Comparison of ENCODE assay signal across 2 cellular contexts in genomic region chr4:182829196-182829595, GRCh38.
TF ChIP-seq lines count a peak whose summit lies in the region.

No MANE protein-coding gene starts in this region.

TF ChIP-seq in H1, 55 proteins besides CTCF, POLR2A, EP300 and RAD21 (continued from another document):
- TF ChIP-seq SP1 (IDR thresholded peaks at IDR 0.05; ENCODE audit: low read depth, low read length) (no peak), BRCA1 (IDR thresholded peaks at IDR 0.05; ENCODE audit: low read depth, low read length) (no peak), NRF1 (IDR thresholded peaks at IDR 0.05; ENCODE audit: low read depth, low read length) (no peak), SIN3A (conservative IDR thresholded peaks at IDR 0.05 in 1 of 2, IDR thresholded peaks at IDR 0.05 in 1 of 2; ENCODE audit: low read depth in 1 of 2, low read length in 2 of 2) (no peak), KDM1A (IDR thresholded peaks at IDR 0.05; ENCODE audit: borderline replicate concordance, low read length) (no peak), FOSL1 (IDR thresholded peaks at IDR 0.05; ENCODE audit: insufficient read depth, low read depth, low read length) (no peak), KDM4A (IDR thresholded peaks at IDR 0.05; ENCODE audit: low read depth, low read length, severe bottlenecking) (no peak), TCF12 (IDR thresholded peaks at IDR 0.05; ENCODE audit: low read depth, low read length) (no peak)

TF ChIP-seq in WTC11, 78 proteins besides CTCF, POLR2A, EP300 and RAD21 (continued from another document):
- TF ChIP-seq ZNF532 (CRISPR knock-in tag; IDR thresholded peaks at IDR 0.05; ENCODE audit: borderline replicate concordance) (no peak), NFE2L1 (CRISPR knock-in tag; IDR thresholded peaks at IDR 0.05) (no peak), ATF3 (CRISPR knock-in tag; conservative IDR thresholded peaks at IDR 0.05) (no peak), CDX4 (CRISPR knock-in tag; IDR thresholded peaks at IDR 0.05; ENCODE audit: borderline replicate concordance) (no peak)
